8 cellular contexts compared by ENCODE assay signal in the genomic region with DNA sequence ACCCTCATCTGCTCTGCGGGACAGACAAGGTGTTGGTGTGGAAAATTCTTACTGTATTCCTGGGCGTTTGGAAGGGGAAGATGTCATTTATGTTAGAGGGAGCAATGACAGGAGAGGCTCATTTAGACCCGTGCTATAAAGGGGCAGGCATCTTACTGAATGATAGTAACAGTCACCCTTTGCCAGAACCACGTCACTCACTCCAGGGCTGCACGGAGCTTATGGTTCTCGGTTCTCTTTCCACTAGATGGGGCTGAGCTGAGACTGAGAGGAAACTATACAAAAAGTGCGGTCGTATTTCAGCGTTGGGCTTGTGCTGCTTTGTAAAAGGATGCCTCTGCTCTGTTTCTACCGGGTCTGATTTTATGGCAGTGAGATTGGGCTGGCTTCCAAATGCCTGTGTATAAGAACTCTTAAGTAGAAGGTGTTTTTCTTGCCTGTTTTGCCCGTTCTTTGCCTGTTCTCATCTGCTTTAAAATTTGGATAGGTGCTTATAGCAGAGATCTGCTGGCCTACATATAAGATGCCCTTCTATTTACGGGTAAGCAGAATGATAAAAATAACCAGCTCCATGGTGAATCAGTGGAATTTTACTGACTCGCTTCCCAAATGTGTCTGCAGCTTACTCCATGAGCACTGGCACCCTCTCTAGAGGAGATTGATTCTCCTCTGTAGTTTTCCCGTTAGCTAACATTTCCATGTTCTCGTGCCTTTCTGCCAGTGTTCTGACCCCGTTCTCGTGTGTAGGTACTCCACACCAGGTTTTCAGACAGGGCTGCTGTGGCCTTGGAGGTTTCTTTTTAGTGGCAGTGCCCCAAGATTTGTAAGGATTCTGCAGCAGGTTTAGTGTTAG. TPM values are rescaled to one million over a fixed set of nuclear protein-coding genes. Genes with fewer than 3 reads are reported as not detected.
A peak's percentile ranks its signal among the peaks of the same experiment; 100 is the strongest.
DNase-seq lines count a peak whose midpoint lies in the region; ATAC-seq and TF ChIP-seq lines count a peak whose summit lies in the region.

No MANE protein-coding gene starts in this region.

- peaks cover 81% of the 10 kb centered on the region for H3K4me1 Mint-ChIP-seq in activated CD4-positive, alpha-beta T cell treated with anti-CD3 and anti-CD28 coated beads, Interleukin-2, amount 10 ng/mL, durations not matched to agents 7 days and 5 days

- H3K27ac ChIP-seq in AG04450 (ENCODE audit: low read depth, low read length) (peak overlapping the region; percentile 88), cingulate gyrus (ENCODE audit: low read depth, low read length) (peak overlapping the region; percentile 91), liver (ENCODE audit: low read depth in 1 of 2, low read length in 2 of 2) (peak overlapping the region; percentile 23 to 36)

- peak overlapping the region; percentile 53 for H3K4me3 Mint-ChIP-seq in activated CD4-positive, alpha-beta T cell treated with anti-CD3 and anti-CD28 coated beads, Interleukin-2, amount 10 ng/mL, durations not matched to agents 7 days and 5 days

- peaks cover 0 to 14% (median 2%) of the 10 kb centered on the region in 4 donors for H3K4me1 ChIP-seq in liver (ENCODE audit: control insufficient read depth in 4 of 4, insufficient read depth in 4 of 4, low read length in 3 of 4)

- WGBS in liver, result 67% methylated on average over 17 of the region's 17 CpGs

- POLR2A ChIA-PET in AG04450 (lab: Yijun Ruan, JAX), result interaction anchor here (0.6 to 1.0 kb wide), 4 partner anchors 27 to 225 kb away, joined by 3 to 4 read pairs (median 3); no protein-coding TSS in a partner anchor
- POLR2A ChIA-PET in activated CD4-positive, alpha-beta T cell treated with anti-CD3 and anti-CD28 coated beads, Interleukin-2, amount 10 ng/mL, durations not matched to agents 7 days and 5 days (lab: Charles Lee), result no interaction called here

- no peaks in the 10 kb centered on the region for H3K27me3 Mint-ChIP-seq in activated CD4-positive, alpha-beta T cell treated with anti-CD3 and anti-CD28 coated beads, Interleukin-2, amount 10 ng/mL, durations not matched to agents 7 days and 5 days

- H3K9ac ChIP-seq in liver (ENCODE audit: low read depth in 1 of 2, low read length in 2 of 2), result peak overlapping the region in 1 of 2 donors; percentile 15

- CTCF ChIA-PET in AG04450 (lab: Charles Lee), result interaction anchor here (0.6 to 2.0 kb wide), 14 partner anchors 9 to 222 kb away, joined by 3 to 9 read pairs (median 4); no protein-coding TSS in a partner anchor
- CTCF ChIA-PET in activated CD4-positive, alpha-beta T cell treated with anti-CD3 and anti-CD28 coated beads, Interleukin-2, amount 10 ng/mL, durations not matched to agents 7 days and 5 days (lab: Charles Lee), result interaction anchor here (0.7 to 3.5 kb wide), 16 partner anchors 8 to 219 kb away, joined by 3 to 16 read pairs (median 4); no protein-coding TSS in a partner anchor

- peaks cover 7% of the 10 kb centered on the region for H3K9me3 Mint-ChIP-seq in activated CD4-positive, alpha-beta T cell treated with anti-CD3 and anti-CD28 coated beads, Interleukin-2, amount 10 ng/mL, durations not matched to agents 7 days and 5 days

- peaks cover 76% of the 10 kb centered on the region for H3K36me3 Mint-ChIP-seq in activated CD4-positive, alpha-beta T cell treated with anti-CD3 and anti-CD28 coated beads, Interleukin-2, amount 10 ng/mL, durations not matched to agents 7 days and 5 days (ENCODE audit: low read depth)

- peak; percentile 78 for DNase-seq in AG04450 (ENCODE audit: low read depth, low spot score)
- peak; percentile 82 for DNase-seq in activated CD4-positive, alpha-beta T cell treated with anti-CD3 and anti-CD28 coated beads, Interleukin-2, amount 10 ng/mL, durations not matched to agents 7 days and 5 days
- DNase-seq in stimulated activated CD4-positive, alpha-beta T cell treated with anti-CD3 and anti-CD28 coated beads, Interleukin-4, amount 100 ng/mL, for 4 hours, result peak; percentile 51 to 67
- no peak for DNase-seq in AML-193 (lab: John Stamatoyannopoulos, UW)

- H3K27ac Mint-ChIP-seq in activated CD4-positive, alpha-beta T cell treated with anti-CD3 and anti-CD28 coated beads, Interleukin-2, amount 10 ng/mL, durations not matched to agents 7 days and 5 days, result peak overlapping the region; percentile 89

- no peak for ATAC-seq in GM21515 (IDR thresholded peaks at IDR 0.05; ENCODE audit: unreplicated experiment)

- peaks cover 0 to 11% (median 4%) of the 10 kb centered on the region in 4 donors for H3K36me3 ChIP-seq in liver (ENCODE audit: control insufficient read depth in 4 of 4, insufficient read depth in 3 of 4, low read depth in 1 of 4, low read length in 3 of 4)

- TF ChIP-seq RAD21 in liver (IDR thresholded peaks at IDR 0.05), result peak; percentile 46 to 61

- H3K27me3 ChIP-seq in AG04450 (ENCODE audit: control insufficient read depth, insufficient read depth, low read length) (no peaks in the 10 kb centered on the region), liver (ENCODE audit: control insufficient read depth in 4 of 4, insufficient read depth in 4 of 4, low read length in 3 of 4) (no peaks in the 10 kb centered on the region)

- H3K9me3 ChIP-seq in AG04450 (ENCODE audit: control insufficient read depth, insufficient read depth, low read length) (no peaks in the 10 kb centered on the region), liver (ENCODE audit: control insufficient read depth in 4 of 4, low read length in 3 of 4) (no peaks in the 10 kb centered on the region)

- TF ChIP-seq CTCF in AG04450 (IDR thresholded peaks at IDR 0.05; ENCODE audit: low read depth, low read length) (peak; percentile 69), LNCAP (IDR thresholded peaks at IDR 0.05) (peak; percentile 41; the same call in 1 of the 2 replicates), liver (IDR thresholded peaks at IDR 0.05; ENCODE audit: low read depth, low read length, missing input control) (peak; percentile 9)

- H3K4me3 ChIP-seq in AG04450 (ENCODE audit: low read depth, low read length), result peak overlapping the region; percentile 47
- no peak overlapping the region for H3K4me3 ChIP-seq in liver (ENCODE audit: low read depth in 1 of 3, low read length in 3 of 3)

TF ChIP-seq in liver, 16 proteins besides CTCF, POLR2A, EP300 and RAD21:
- TF ChIP-seq GABPA (IDR thresholded peaks at IDR 0.05 in 1 of 2, conservative IDR thresholded peaks at IDR 0.05 in 1 of 2), result no peak
- TF ChIP-seq, protein P1, sequence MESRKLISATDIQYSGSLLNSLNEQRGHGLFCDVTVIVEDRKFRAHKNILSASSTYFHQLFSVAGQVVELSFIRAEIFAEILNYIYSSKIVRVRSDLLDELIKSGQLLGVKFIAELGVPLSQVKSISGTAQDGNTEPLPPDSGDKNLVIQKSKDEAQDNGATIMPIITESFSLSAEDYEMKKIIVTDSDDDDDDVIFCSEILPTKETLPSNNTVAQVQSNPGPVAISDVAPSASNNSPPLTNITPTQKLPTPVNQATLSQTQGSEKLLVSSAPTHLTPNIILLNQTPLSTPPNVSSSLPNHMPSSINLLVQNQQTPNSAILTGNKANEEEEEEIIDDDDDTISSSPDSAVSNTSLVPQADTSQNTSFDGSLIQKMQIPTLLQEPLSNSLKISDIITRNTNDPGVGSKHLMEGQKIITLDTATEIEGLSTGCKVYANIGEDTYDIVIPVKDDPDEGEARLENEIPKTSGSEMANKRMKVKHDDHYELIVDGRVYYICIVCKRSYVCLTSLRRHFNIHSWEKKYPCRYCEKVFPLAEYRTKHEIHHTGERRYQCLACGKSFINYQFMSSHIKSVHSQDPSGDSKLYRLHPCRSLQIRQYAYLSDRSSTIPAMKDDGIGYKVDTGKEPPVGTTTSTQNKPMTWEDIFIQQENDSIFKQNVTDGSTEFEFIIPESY (IDR thresholded peaks at IDR 0.05), result no peak
- no peak for TF ChIP-seq TAF1 (conservative IDR thresholded peaks at IDR 0.05)
- no peak for TF ChIP-seq SP1 (IDR thresholded peaks at IDR 0.05)
- no peak for TF ChIP-seq HNF4A (conservative IDR thresholded peaks at IDR 0.05)
- TF ChIP-seq, protein P2, sequence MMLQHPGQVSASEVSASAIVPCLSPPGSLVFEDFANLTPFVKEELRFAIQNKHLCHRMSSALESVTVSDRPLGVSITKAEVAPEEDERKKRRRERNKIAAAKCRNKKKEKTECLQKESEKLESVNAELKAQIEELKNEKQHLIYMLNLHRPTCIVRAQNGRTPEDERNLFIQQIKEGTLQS (IDR thresholded peaks at IDR 0.05), result no peak
- no peak for TF ChIP-seq FOXA2 (IDR thresholded peaks at IDR 0.05)
- TF ChIP-seq EGR1 (IDR thresholded peaks at IDR 0.05; ENCODE audit: low read depth in 2 of 2), result no peak
- no peak for TF ChIP-seq RXRA (IDR thresholded peaks at IDR 0.05)
- TF ChIP-seq, protein P3, sequence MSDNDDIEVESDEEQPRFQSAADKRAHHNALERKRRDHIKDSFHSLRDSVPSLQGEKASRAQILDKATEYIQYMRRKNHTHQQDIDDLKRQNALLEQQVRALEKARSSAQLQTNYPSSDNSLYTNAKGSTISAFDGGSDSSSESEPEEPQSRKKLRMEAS (IDR thresholded peaks at IDR 0.05), result no peak

RNA-seq across cellular contexts. Expression of a gene that starts 55.9 kb away (rescaled TPM):
- 31.4 and 35.8 TPM in 2 replicates for polyA plus RNA-seq in AG04450 (2011; rRNA removed)
- polyA minus RNA-seq in AG04450 (2011; rRNA and poly(A)+ RNA removed), result 10.4 and 14.3 TPM in 2 replicates
- total RNA-seq in activated CD4-positive, alpha-beta T cell treated with anti-CD3 and anti-CD28 coated beads, Interleukin-2, amount 10 ng/mL, durations not matched to agents 7 days and 5 days, result 10 to 100 TPM; 77.8 to 88.2 TPM
- total RNA-seq in liver, result 10 to 100 TPM; 12.1 to 12.2 TPM
- polyA plus RNA-seq in liver, result 10 to 100 TPM; 21.8 to 83.0 TPM

RNA-seq across cellular contexts. Expression of a gene that starts 55.9 kb away (rescaled TPM):
- polyA plus RNA-seq in AG04450 (2011; rRNA removed), result 7.1 and 9.5 TPM in 2 replicates
- polyA minus RNA-seq in AG04450 (2011; rRNA and poly(A)+ RNA removed), result 18.4 and 30.6 TPM in 2 replicates
- 10 to 100 TPM; 23.9 to 24.0 TPM for total RNA-seq in activated CD4-positive, alpha-beta T cell treated with anti-CD3 and anti-CD28 coated beads, Interleukin-2, amount 10 ng/mL, durations not matched to agents 7 days and 5 days
- 10 to 100 TPM; 13.3 to 16.6 TPM for total RNA-seq in liver
- 1 to 10 TPM; 1.5 to 2.9 TPM for polyA plus RNA-seq in liver

Comparison
In these comparisons a context has a peak if more than half of its experiments do, and no peak if none do; other contexts are left out.
1. DNase-seq: peak in AG04450 (single experiment), activated CD4-positive, alpha-beta T cell treated with anti-CD3 and anti-CD28 coated beads, Interleukin-2, amount 10 ng/mL, durations not matched to agents 7 days and 5 days (single experiment) and stimulated activated CD4-positive, alpha-beta T cell treated with anti-CD3 and anti-CD28 coated beads, Interleukin-4, amount 100 ng/mL, for 4 hours (2 of 2); none in AML-193 (0 of 2).
2. H3K27ac ChIP-seq: peak in every context shown above with its lines; median percentile 91 in cingulate gyrus; 88 in AG04450; 30 in liver.
3. CTCF ChIP-seq: peak in every context shown above with its lines; median percentile 69 in AG04450; 41 in LNCAP; 9 in liver.
4. RNA of a gene that starts 55.9 kb away (total RNA-seq): 77.8 to 88.2 TPM in activated CD4-positive, alpha-beta T cell treated with anti-CD3 and anti-CD28 coated beads, Interleukin-2, amount 10 ng/mL, durations not matched to agents 7 days and 5 days; 12.1 to 12.2 TPM in liver; every median in the first group is over 4 times any median in the second.